Comparison of ENCODE assay signal across 23 cellular contexts in the genomic region with DNA sequence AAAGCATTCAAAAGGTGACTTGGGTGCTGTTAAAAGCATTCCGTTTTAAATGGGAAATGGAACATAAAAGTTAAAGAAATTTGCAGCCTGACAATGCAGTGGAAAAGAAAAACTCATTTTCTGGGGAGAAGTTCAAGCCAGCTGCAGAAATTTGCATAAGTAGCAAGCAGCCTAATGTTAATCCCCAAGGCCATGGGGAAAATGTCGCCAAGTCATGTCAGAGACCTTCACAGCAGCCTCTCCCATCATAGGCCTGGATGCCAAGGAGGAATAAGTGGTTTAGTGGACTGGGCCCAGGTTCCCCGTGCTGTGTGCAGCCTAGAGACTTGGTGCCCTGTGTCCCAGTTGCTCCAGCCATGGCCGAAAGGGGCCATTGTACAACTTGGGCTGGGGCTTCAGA.
"Had no signal": no experiment of that assay in that cellular context is flagged by ENCODE, and none has a peak within 500 bp of the region (broad histone marks: within the 10 kb centered on the region; RNA-seq: fewer than 3 reads in every experiment).

No MANE protein-coding gene starts in this region.

- H3K27ac ChIP-seq: coronary artery, gastrocnemius medialis, ovary, psoas muscle, sigmoid colon, thoracic aorta, tibial nerve, upper lobe of right lung, vagina had no signal

- H3K9me3 ChIP-seq: gastrocnemius medialis, mucosa of descending colon, ovary, psoas muscle, sigmoid colon, thoracic aorta, tibial nerve, upper lobe of right lung, vagina had no signal

- H3K4me1 ChIP-seq: gastrocnemius medialis, psoas muscle, tibial nerve, upper lobe of right lung, vagina had no signal

- H3K27me3 ChIP-seq: gastrocnemius medialis, ovary, sigmoid colon, tibial nerve, upper lobe of right lung, vagina had no signal

- ATAC-seq: gastrocnemius medialis; left lobe of liver; mucosa of descending colon; natural killer cell treated with Interleukin-12 subunit alpha and Interleukin-12 subunit beta and Interleukin-15 and Interleukin-18, amount 100 ng/mL, for 72 hours; psoas muscle; right cardiac atrium; stimulated activated memory B cell treated with anti-CD40 and anti-IgM and Interleukin-4, amounts not matched to agents 10 μg/mL and 1 μg/mL and 100 μg/mL, for 72 hours; stimulated activated naive CD8-positive, alpha-beta T cell treated with anti-CD3 and anti-CD28 coated beads, Interleukin-15, Interleukin-2, amounts not matched to agents 100 U/mL and 50 U/mL, for 24 hours; upper lobe of right lung had no signal

- H3K4me3 ChIP-seq: coronary artery, gastrocnemius medialis, lung, mucosa of descending colon, ovary, psoas muscle, sigmoid colon, thoracic aorta, tibial nerve, upper lobe of right lung, vagina had no signal

- H3K36me3 ChIP-seq: gastrocnemius medialis, ovary, sigmoid colon, thoracic aorta, tibial nerve, upper lobe of right lung, vagina had no signal

- DNase-seq: dermis blood vessel endothelial cell; effector memory CD4-positive, alpha-beta T cell; foreskin fibroblast; gastrocnemius medialis; head of caudate nucleus; kidney; mucosa of descending colon; naive B cell; ovary; psoas muscle; right cardiac atrium; sigmoid colon; stimulated activated CD4-positive, alpha-beta T cell treated with anti-CD3 and anti-CD28 coated beads, Interleukin-4, amount 100 ng/mL, for 4 hours; stimulated activated naive CD8-positive, alpha-beta T cell treated with anti-CD3 and anti-CD28 coated beads, Interleukin-15, Interleukin-2, amounts not matched to agents 100 U/mL and 50 U/mL, for 24 hours; upper lobe of right lung had no signal
